8 cellular contexts compared by ENCODE assay signal in the genomic region with DNA sequence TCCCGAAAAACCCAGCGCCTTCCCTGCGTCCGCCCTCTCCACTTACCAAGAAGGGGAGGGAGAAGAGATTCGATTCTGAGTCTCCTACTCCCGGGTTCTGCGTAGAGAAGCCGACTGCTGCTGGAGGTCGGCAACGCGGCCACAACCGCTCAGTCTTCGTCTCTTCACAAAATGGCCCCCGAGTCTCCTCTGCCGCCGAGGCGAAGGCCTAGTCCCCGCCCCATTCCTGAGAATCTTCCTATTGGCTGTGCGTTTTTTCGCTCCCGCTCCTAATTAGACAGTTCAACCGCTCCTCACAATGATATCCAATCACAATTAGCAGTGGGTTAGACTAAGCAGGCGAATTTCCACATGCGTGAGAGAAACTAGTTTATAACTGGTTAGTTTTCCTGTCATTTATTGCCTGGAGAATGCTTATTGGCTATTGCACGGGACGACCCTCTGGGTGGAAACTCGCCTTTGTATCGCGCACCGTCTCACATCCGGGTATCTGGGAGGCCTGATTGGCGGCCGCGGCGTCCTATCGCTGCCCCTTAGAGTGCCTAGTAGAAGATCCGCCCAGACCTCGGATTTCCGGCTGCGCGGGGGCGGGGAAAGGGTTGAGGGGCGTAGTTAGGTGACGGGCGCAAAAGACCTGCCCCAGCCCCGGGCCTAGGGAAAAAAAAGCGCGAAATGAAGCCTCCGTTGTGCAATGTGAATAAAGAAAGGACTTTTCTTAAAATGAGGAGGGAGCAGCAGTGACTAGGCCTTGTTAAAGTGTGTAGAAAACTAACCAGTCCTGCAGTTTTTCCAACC. TPM values are rescaled to one million over a fixed set of nuclear protein-coding genes. Genes with fewer than 3 reads are reported as not detected.
DNase-seq lines count a peak whose midpoint lies in the region; ATAC-seq and TF ChIP-seq lines count a peak whose summit lies in the region.

A gene (minus strand): TSS at position 191 of the 795 bp plus-strand sequence. CDS start 35,249 bp downstream, outside the sequence.

- H3K27ac Mint-ChIP-seq in activated naive CD8-positive, alpha-beta T cell: peak within 1 kb of the TSS; percentile 100

- peaks cover 24% of the 10 kb centered on the region for H3K36me3 Mint-ChIP-seq in activated naive CD8-positive, alpha-beta T cell

- CTCF ChIA-PET in GM10248 (lab: Yijun Ruan, JAX): no interaction called here

- peak; percentile 96 for DNase-seq in GM10248 (ENCODE audit: extremely low spot score)
- peak; percentile 100 for DNase-seq in NCI-H1105 (lab: John Stamatoyannopoulos, UW)
- DNase-seq in SKM-1 treated with dmso at 0.1 percent for 144 hours (lab: John Stamatoyannopoulos, UW; ENCODE audit: unreplicated experiment): peak; percentile 92
- DNase-seq in glomerular endothelial cell (ENCODE audit: extremely low read depth, low read depth, low spot score): peak; percentile 100
- DNase-seq in occipital lobe (lab: John Stamatoyannopoulos, UW): peak; percentile 99

- no peaks in the 10 kb centered on the region for H3K9me3 Mint-ChIP-seq in activated naive CD8-positive, alpha-beta T cell (ENCODE audit: low read depth)

- no peak for TF ChIP-seq CTCF in GM10248 (IDR thresholded peaks at IDR 0.05; ENCODE audit: control extremely low read depth, extremely low read depth, low read depth, missing control alignments)

- ATAC-seq in HG02623 (IDR thresholded peaks at IDR 0.05; ENCODE audit: unreplicated experiment): peak; percentile 90

- no peaks in the 10 kb centered on the region for H3K27me3 Mint-ChIP-seq in activated naive CD8-positive, alpha-beta T cell

- H3K4me1 Mint-ChIP-seq in activated naive CD8-positive, alpha-beta T cell (ENCODE audit: low read depth): peaks cover 26% of the 10 kb centered on the region

- H3K4me3 Mint-ChIP-seq in activated naive CD8-positive, alpha-beta T cell: peak within 1 kb of the TSS; percentile 100

- peak within 1 kb of the TSS; percentile 83 for H3K27ac ChIP-seq in temporal lobe (ENCODE audit: low read depth, low read length)

- POLR2A ChIA-PET in GM10248 (lab: Yijun Ruan, JAX): interaction anchor here (0.6 to 0.7 kb wide), 2 partner anchors 10 to 51 kb away, joined by 3 to 8 read pairs; no protein-coding TSS in a partner anchor

RNA-seq across cellular contexts. Expression of the gene that starts here (rescaled TPM):
- total RNA-seq in glomerular endothelial cell (537 and 719 TPM in 2 replicates), occipital lobe (531 TPM), temporal lobe (387 TPM)

Comparison
In these comparisons a context has a peak if more than half of its experiments do, and no peak if none do; other contexts are left out.
1. Peak in every context shown above with its lines: DNase-seq, ATAC-seq and H3K27ac ChIP-seq.